Comparison of ENCODE assay signal across 9 cellular contexts in genomic region chr11:71999813-72000590, GRCh38. TPM values are rescaled to one million over a fixed set of nuclear protein-coding genes. Genes with fewer than 3 reads are reported as not detected.
DNase-seq lines count a peak whose midpoint lies in the region; ATAC-seq and TF ChIP-seq lines count a peak whose summit lies in the region.
"Had no signal": no experiment of that assay in that cellular context is flagged by ENCODE, and none has a peak within 500 bp of the region (broad histone marks: within the 10 kb centered on the region; RNA-seq: fewer than 3 reads in every experiment).

No MANE protein-coding gene starts in this region.

- H2AFZ ChIP-seq in fibroblast of lung (ENCODE audit: low read length) = no peak overlapping the region
- H2AFZ ChIP-seq in trophoblast cell (ENCODE audit: insufficient read depth, low read length, poor library complexity) = no peak overlapping the region

- H3K4me1 ChIP-seq in fibroblast of lung (ENCODE audit: control insufficient read depth, extremely low read depth, insufficient read depth, low read length) (peaks cover 3% of the 10 kb centered on the region), trophoblast cell (ENCODE audit: control insufficient read depth in 1 of 2, insufficient read depth in 2 of 2, low read length in 2 of 2) (peaks cover 5 to 10% of the 10 kb centered on the region in 2 experiments)

- no peaks in the 10 kb centered on the region for H3K9me3 ChIP-seq in CD4-positive, alpha-beta T cell (ENCODE audit: control insufficient read depth, low read length)
- H3K9me3 ChIP-seq in T-helper 17 cell (ENCODE audit: control insufficient read depth, low read length, poor library complexity, severe bottlenecking) (peaks cover 2% of the 10 kb centered on the region), fibroblast of lung (ENCODE audit: control insufficient read depth, insufficient read depth, low read depth, low read length) (no peaks in the 10 kb centered on the region), trophoblast cell (ENCODE audit: insufficient read depth, low read depth, low read length) (no peaks in the 10 kb centered on the region)

- no peak for ATAC-seq in CD4-positive, alpha-beta T cell (ENCODE audit: poor library complexity)
- ATAC-seq in T-helper 17 cell (no peak), HG02938 (IDR thresholded peaks at IDR 0.05; ENCODE audit: unreplicated experiment) (no peak), HG03025 (IDR thresholded peaks at IDR 0.05; ENCODE audit: low FRiP score, unreplicated experiment) (no peak)

- no peak overlapping the region for H3K18ac ChIP-seq in trophoblast cell (ENCODE audit: low read length)

- DNase-seq in CD4-positive, alpha-beta T cell = no peak
- DNase-seq in T-helper 17 cell (no peak), fibroblast of lung (ENCODE audit: low read depth in 2 of 2) (no peak), trophoblast cell (peak; percentile 77 to 91), NOMO-1 (lab: John Stamatoyannopoulos, UW; ENCODE audit: unreplicated experiment in 2 of 2) (no peak), NCI-H82 (lab: John Stamatoyannopoulos, UW) (no peak)
- DNase-seq: DMS79 had no signal

- peaks cover 52% of the 10 kb centered on the region for H3K36me3 Mint-ChIP-seq in CD4-positive, alpha-beta T cell (ENCODE audit: low read depth)
- H3K36me3 Mint-ChIP-seq in T-helper 17 cell (ENCODE audit: low read depth) = peaks cover 8% of the 10 kb centered on the region

- H2AK5ac ChIP-seq in trophoblast cell (ENCODE audit: low read length) = no peak overlapping the region

- intact Hi-C loops in CD4-positive, alpha-beta T cell (cut with DNase I, micrococcal nuclease) = no loop called here

- no peak for TF ChIP-seq CTCF in CD4-positive, alpha-beta T cell (IDR thresholded peaks at IDR 0.05)
- TF ChIP-seq CTCF in fibroblast of lung (conservative IDR thresholded peaks at IDR 0.05 in 1 of 2, IDR thresholded peaks at IDR 0.05 in 1 of 2; ENCODE audit: low read depth in 1 of 2, low read length in 2 of 2) = no peak

- H3K4me2 ChIP-seq in fibroblast of lung (ENCODE audit: extremely low read depth, insufficient read depth, low read length) = peak overlapping the region; percentile 53
- H3K4me2 ChIP-seq in trophoblast cell (ENCODE audit: low read length) = no peak overlapping the region

- H3K4me1 Mint-ChIP-seq in CD4-positive, alpha-beta T cell (ENCODE audit: low read depth) = peaks cover 39% of the 10 kb centered on the region
- peaks cover 30% of the 10 kb centered on the region for H3K4me1 Mint-ChIP-seq in T-helper 17 cell

- no peak overlapping the region for H3K4ac ChIP-seq in trophoblast cell (ENCODE audit: low read depth, low read length)

- H4K12ac ChIP-seq in trophoblast cell (ENCODE audit: low read depth, low read length) = no peak overlapping the region

- H3K27me3 ChIP-seq in CD4-positive, alpha-beta T cell (ENCODE audit: control insufficient read depth, insufficient read depth, low read length) = no peaks in the 10 kb centered on the region
- no peaks in the 10 kb centered on the region for H3K27me3 ChIP-seq in fibroblast of lung (ENCODE audit: control insufficient read depth, insufficient read depth, low read length)
- H3K27me3 ChIP-seq in trophoblast cell (ENCODE audit: insufficient read depth, low read length) = no peaks in the 10 kb centered on the region

- POLR2A ChIA-PET in CD4-positive, alpha-beta T cell (lab: Charles Lee) = interaction anchor here (1.5 to 2.2 kb wide), 2 partner anchors 8 to 41 kb away, joined by 5 to 15 read pairs; no protein-coding TSS in a partner anchor

- H3K27ac Mint-ChIP-seq in CD4-positive, alpha-beta T cell = peak overlapping the region; percentile 96
- peak overlapping the region; percentile 99 for H3K27ac Mint-ChIP-seq in T-helper 17 cell

- H2BK12ac ChIP-seq in trophoblast cell (ENCODE audit: low read length) = no peak overlapping the region

- no CpG with 5 or more reads among the region's 14 CpGs for WGBS in trophoblast cell (ENCODE audit: extremely low coverage, insufficient coverage, insufficient read length)

- H3K9ac ChIP-seq in fibroblast of lung (ENCODE audit: insufficient read depth, low read length) (no peak overlapping the region), trophoblast cell (ENCODE audit: low read length) (no peak overlapping the region)

- peak overlapping the region; percentile 91 for H3K4me3 Mint-ChIP-seq in CD4-positive, alpha-beta T cell
- H3K4me3 Mint-ChIP-seq in T-helper 17 cell = peak overlapping the region; percentile 96

- H3K79me2 ChIP-seq in fibroblast of lung (ENCODE audit: control insufficient read depth, insufficient read depth, low read length) (no peaks in the 10 kb centered on the region), trophoblast cell (ENCODE audit: control insufficient read depth, insufficient read depth, low read length, poor library complexity) (no peaks in the 10 kb centered on the region)

- H3K27ac ChIP-seq in CD4-positive, alpha-beta T cell (ENCODE audit: low read depth, low read length) = peak overlapping the region; percentile 65
- peak overlapping the region; percentile 24 for H3K27ac ChIP-seq in fibroblast of lung (ENCODE audit: insufficient read depth, low read length)
- no peak overlapping the region for H3K27ac ChIP-seq in trophoblast cell (ENCODE audit: low read depth, low read length)

- no peak overlapping the region for H4K91ac ChIP-seq in trophoblast cell (ENCODE audit: low read depth, low read length)

- H3K36me3 ChIP-seq in fibroblast of lung (ENCODE audit: control insufficient read depth, insufficient read depth, low read length) (peaks cover 33% of the 10 kb centered on the region), trophoblast cell (ENCODE audit: control insufficient read depth in 1 of 2, insufficient read depth in 2 of 2, low read length in 2 of 2) (peaks cover 54 to 55% of the 10 kb centered on the region in 2 experiments)

- no peaks in the 10 kb centered on the region for H4K20me1 ChIP-seq in fibroblast of lung (ENCODE audit: control insufficient read depth, extremely low read depth, insufficient read depth, low read length)

- no peak overlapping the region for H3K14ac ChIP-seq in trophoblast cell (ENCODE audit: low read length)

- H3K9me3 Mint-ChIP-seq in CD4-positive, alpha-beta T cell = no peaks in the 10 kb centered on the region

- no peak overlapping the region for H3K23ac ChIP-seq in trophoblast cell (ENCODE audit: low read length)

- H2BK120ac ChIP-seq in trophoblast cell (ENCODE audit: insufficient read depth, low read length, poor library complexity) = no peak overlapping the region

- no peaks in the 10 kb centered on the region for H3K27me3 Mint-ChIP-seq in CD4-positive, alpha-beta T cell
- no peaks in the 10 kb centered on the region for H3K27me3 Mint-ChIP-seq in T-helper 17 cell

- H4K8ac ChIP-seq in trophoblast cell (ENCODE audit: low read depth, low read length) = no peak overlapping the region

- H3K79me1 ChIP-seq in trophoblast cell (ENCODE audit: low read length) = no peaks in the 10 kb centered on the region

- CTCF ChIA-PET in CD4-positive, alpha-beta T cell (lab: Charles Lee) = interaction anchor here (0.9 kb wide), 1 partner anchor 25 kb away, joined by 3 read pairs; no protein-coding TSS in a partner anchor

- no peak overlapping the region for H2BK5ac ChIP-seq in trophoblast cell (ENCODE audit: low read depth, low read length, poor library complexity)

- H3K4me3 ChIP-seq in fibroblast of lung (replicated peaks in 1 of 4; ENCODE audit: control extremely low read depth in 1 of 4, insufficient read depth in 1 of 4, low read depth in 3 of 4, low read length in 4 of 4) (peak overlapping the region in 1 of 4 experiments; percentile 29), trophoblast cell (ENCODE audit: low read depth, low read length) (no peak overlapping the region)

RNA-seq across cellular contexts. Expression of gene IL18BP, which starts 1.3 kb away (rescaled TPM):
- total RNA-seq in CD4-positive, alpha-beta T cell = 10 to 100 TPM; 14.7 to 16.8 TPM
- total RNA-seq in T-helper 17 cell (10 to 100 TPM; 25.7 to 28.0 TPM), fibroblast of lung (1.5 and 2.5 TPM in 2 replicates)
- polyA plus RNA-seq in fibroblast of lung = 2.5 and 5.3 TPM in 2 replicates
- polyA plus RNA-seq in fibroblast of lung (2012) = 4.0 and 17.7 TPM in 2 replicates
- polyA minus RNA-seq in fibroblast of lung (ENCODE audit: low replicate concordance) = 9.6 and 21.6 TPM in 2 replicates
- 4.6 TPM in 2 replicates for polyA plus RNA-seq in trophoblast cell (2013)

Comparison
In these comparisons a context has a peak if more than half of its experiments do, and no peak if none do; other contexts are left out.
1. DNase-seq: peak in trophoblast cell (2 of 2); none in CD4-positive, alpha-beta T cell (0 of 10), T-helper 17 cell (0 of 3), fibroblast of lung (0 of 2), NOMO-1 (0 of 2) and NCI-H82 (single experiment).